In the genomic region with DNA sequence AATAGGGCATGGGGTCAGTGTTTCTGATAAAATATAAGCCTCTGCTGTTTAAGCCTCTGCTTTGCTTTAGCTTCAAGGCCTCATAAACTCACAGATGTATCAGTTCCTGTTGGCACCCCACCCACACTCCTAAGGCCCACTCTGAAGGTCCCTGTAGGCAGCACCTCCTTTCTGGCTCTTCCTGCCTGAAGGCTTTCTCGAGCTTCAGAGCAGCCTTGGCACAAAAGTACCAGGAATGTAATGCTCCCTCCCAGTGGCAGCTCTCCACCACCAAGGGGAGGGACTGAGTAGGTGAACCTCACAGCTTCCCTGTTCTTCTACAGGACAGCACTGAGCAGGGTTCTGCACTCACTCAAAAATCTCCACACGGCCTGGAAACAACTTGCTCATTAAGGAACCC, we compare ENCODE assay signal across 1 cellular context.
TF ChIP-seq lines count a peak whose summit lies in the region.

No MANE protein-coding gene starts in this region.

TF ChIP-seq in GM23338, 12 proteins besides CTCF, POLR2A, EP300 and RAD21 (continued from another document):
- TF ChIP-seq, protein P1, sequence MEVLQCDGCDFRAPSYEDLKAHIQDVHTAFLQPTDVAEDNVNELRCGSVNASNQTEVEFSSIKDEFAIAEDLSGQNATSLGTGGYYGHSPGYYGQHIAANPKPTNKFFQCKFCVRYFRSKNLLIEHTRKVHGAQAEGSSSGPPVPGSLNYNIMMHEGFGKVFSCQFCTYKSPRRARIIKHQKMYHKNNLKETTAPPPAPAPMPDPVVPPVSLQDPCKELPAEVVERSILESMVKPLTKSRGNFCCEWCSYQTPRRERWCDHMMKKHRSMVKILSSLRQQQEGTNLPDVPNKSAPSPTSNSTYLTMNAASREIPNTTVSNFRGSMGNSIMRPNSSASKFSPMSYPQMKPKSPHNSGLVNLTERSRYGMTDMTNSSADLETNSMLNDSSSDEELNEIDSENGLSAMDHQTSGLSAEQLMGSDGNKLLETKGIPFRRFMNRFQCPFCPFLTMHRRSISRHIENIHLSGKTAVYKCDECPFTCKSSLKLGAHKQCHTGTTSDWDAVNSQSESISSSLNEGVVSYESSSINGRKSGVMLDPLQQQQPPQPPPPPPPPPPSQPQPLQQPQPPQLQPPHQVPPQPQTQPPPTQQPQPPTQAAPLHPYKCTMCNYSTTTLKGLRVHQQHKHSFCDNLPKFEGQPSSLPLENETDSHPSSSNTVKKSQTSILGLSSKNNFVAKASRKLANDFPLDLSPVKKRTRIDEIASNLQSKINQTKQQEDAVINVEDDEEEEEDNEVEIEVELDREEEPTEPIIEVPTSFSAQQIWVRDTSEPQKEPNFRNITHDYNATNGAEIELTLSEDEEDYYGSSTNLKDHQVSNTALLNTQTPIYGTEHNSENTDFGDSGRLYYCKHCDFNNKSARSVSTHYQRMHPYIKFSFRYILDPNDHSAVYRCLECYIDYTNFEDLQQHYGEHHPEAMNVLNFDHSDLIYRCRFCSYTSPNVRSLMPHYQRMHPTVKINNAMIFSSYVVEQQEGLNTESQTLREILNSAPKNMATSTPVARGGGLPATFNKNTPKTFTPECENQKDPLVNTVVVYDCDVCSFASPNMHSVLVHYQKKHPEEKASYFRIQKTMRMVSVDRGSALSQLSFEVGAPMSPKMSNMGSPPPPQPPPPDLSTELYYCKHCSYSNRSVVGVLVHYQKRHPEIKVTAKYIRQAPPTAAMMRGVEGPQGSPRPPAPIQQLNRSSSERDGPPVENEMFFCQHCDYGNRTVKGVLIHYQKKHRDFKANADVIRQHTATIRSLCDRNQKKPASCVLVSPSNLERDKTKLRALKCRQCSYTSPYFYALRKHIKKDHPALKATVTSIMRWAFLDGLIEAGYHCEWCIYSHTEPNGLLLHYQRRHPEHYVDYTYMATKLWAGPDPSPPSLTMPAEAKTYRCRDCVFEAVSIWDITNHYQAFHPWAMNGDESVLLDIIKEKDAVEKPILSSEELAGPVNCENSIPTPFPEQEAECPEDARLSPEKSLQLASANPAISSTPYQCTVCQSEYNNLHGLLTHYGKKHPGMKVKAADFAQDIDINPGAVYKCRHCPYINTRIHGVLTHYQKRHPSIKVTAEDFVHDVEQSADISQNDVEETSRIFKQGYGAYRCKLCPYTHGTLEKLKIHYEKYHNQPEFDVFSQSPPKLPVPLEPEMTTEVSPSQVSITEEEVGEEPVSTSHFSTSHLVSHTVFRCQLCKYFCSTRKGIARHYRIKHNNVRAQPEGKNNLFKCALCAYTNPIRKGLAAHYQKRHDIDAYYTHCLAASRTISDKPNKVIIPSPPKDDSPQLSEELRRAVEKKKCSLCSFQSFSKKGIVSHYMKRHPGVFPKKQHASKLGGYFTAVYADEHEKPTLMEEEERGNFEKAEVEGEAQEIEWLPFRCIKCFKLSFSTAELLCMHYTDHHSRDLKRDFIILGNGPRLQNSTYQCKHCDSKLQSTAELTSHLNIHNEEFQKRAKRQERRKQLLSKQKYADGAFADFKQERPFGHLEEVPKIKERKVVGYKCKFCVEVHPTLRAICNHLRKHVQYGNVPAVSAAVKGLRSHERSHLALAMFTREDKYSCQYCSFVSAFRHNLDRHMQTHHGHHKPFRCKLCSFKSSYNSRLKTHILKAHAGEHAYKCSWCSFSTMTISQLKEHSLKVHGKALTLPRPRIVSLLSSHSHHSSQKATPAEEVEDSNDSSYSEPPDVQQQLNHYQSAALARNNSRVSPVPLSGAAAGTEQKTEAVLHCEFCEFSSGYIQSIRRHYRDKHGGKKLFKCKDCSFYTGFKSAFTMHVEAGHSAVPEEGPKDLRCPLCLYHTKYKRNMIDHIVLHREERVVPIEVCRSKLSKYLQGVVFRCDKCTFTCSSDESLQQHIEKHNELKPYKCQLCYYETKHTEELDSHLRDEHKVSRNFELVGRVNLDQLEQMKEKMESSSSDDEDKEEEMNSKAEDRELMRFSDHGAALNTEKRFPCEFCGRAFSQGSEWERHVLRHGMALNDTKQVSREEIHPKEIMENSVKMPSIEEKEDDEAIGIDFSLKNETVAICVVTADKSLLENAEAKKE (CRISPR knock-in tag; IDR thresholded peaks at IDR 0.05): no peak
- TF ChIP-seq POLR2AphosphoS5 (IDR thresholded peaks at IDR 0.05; ENCODE audit: low read depth): no peak
